9 cellular contexts compared by ENCODE assay signal in the genomic region with DNA sequence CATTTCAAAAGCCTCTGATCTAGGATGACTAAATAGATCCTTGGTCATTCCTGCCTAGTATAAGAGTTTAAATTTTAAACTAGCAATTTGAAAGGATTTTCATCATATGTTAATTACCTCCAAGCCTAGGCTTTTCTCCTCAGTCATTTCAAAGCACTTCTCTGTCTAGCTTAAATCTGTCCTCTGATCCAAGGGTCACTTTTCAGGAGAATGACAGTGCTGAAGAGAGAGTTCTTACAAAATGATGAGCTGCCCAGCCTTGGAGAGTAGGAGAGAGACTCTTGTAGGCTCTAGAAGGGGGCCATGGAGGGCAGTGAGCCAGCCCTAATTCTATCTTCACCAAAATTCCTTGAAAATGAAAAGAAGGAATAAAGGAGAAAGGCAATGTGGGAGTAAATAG. TPM values are rescaled to one million over a fixed set of nuclear protein-coding genes. Genes with fewer than 3 reads are reported as not detected.
A peak's percentile ranks its signal among the peaks of the same experiment; 100 is the strongest.
DNase-seq lines count a peak whose midpoint lies in the region; ATAC-seq, FAIRE-seq and TF ChIP-seq lines count a peak whose summit lies in the region.
"Had no signal": no experiment of that assay in that cellular context is flagged by ENCODE, and none has a peak within 500 bp of the region (broad histone marks: within the 10 kb centered on the region; RNA-seq: fewer than 3 reads in every experiment).

No MANE protein-coding gene starts in this region.

- H3K4me3 ChIP-seq in esophagus muscularis mucosa (no peak overlapping the region), thoracic aorta (peak overlapping the region; percentile 5)

- no peak for TF ChIP-seq CTCF in esophagus muscularis mucosa (IDR thresholded peaks at IDR 0.05)
- TF ChIP-seq CTCF in thoracic aorta (IDR thresholded peaks at IDR 0.05) = no peak

- TF ChIP-seq EP300 in esophagus muscularis mucosa (IDR thresholded peaks at IDR 0.05) = no peak

- peak overlapping the region; percentile 2 to 56 (median 18) for H3K27ac ChIP-seq in esophagus muscularis mucosa (replicated peaks in 1 of 4)
- peak overlapping the region; percentile 61 to 69 for H3K27ac ChIP-seq in thoracic aorta

- no peaks in the 10 kb centered on the region for H3K27me3 ChIP-seq in esophagus muscularis mucosa
- no peaks in the 10 kb centered on the region for H3K27me3 ChIP-seq in thoracic aorta (replicated peaks; ENCODE audit: insufficient read depth)

- intact Hi-C loops in esophagus muscularis mucosa (cut with DNase I) = no loop called here

- TF ChIP-seq POLR2A in esophagus muscularis mucosa (IDR thresholded peaks at IDR 0.05; ENCODE audit: low read depth) (no peak), GM12891 (IDR thresholded peaks at IDR 0.05; ENCODE audit: low read depth, low read length) (no peak)

- H3K4me1 ChIP-seq in esophagus muscularis mucosa (peaks cover 16 to 28% (median 21%) of the 10 kb centered on the region in 4 donors), thoracic aorta (ENCODE audit: control insufficient read depth in 1 of 2, low read depth in 2 of 2) (peaks cover 16 to 37% of the 10 kb centered on the region in 2 donors)

- DNase-seq in esophagus muscularis mucosa (ENCODE audit: extremely low spot score) (no peak), thoracic aorta (ENCODE audit: low spot score) (no peak), NOMO-1 treated with DMSO at 0.1 percent for 48 hours (lab: John Stamatoyannopoulos, UW; ENCODE audit: unreplicated experiment) (no peak), GM12891 (ENCODE audit: insufficient read length, low spot score) (no peak), H4 (ENCODE audit: low spot score) (no peak)
- DNase-seq: activated CD8-positive, alpha-beta memory T cell treated with anti-CD3 and anti-CD28 coated beads for 24 hours; NCI-H226 had no signal

- no peak for FAIRE-seq in GM12891 (lab: Jason Lieb, UNC)

- ATAC-seq in GM21381 (IDR thresholded peaks at IDR 0.05; ENCODE audit: unreplicated experiment) (peak; percentile 17), HG03280 (IDR thresholded peaks at IDR 0.05; ENCODE audit: unreplicated experiment) (peak; percentile 21), thoracic aorta (ENCODE audit: insufficient number of reproducible peaks, low FRiP score, low read depth) (no peak)

- no peaks in the 10 kb centered on the region for H3K9me3 ChIP-seq in esophagus muscularis mucosa
- no peaks in the 10 kb centered on the region for H3K9me3 ChIP-seq in thoracic aorta

- H3K36me3 ChIP-seq in esophagus muscularis mucosa (peaks cover 0 to 23% (median 13%) of the 10 kb centered on the region in 4 donors), thoracic aorta (peaks cover 11% of the 10 kb centered on the region)

TF ChIP-seq in GM12891, 5 proteins besides CTCF, POLR2A, EP300 and RAD21:
- TF ChIP-seq POU2F2 (IDR thresholded peaks at IDR 0.05; ENCODE audit: low read depth, low read length) (no peak), POLR2AphosphoS5 (IDR thresholded peaks at IDR 0.05; ENCODE audit: low read depth, low read length) (no peak)

RNA-seq across cellular contexts. Expression of a gene that starts 25.0 kb away (rescaled TPM):
- total RNA-seq in esophagus muscularis mucosa = 10 to 100 TPM; 16.8 to 24.4 (median 19.8) TPM
- total RNA-seq in thoracic aorta = 10 to 100 TPM; 54.2 to 96.1 TPM
- 3.4 TPM for polyA plus RNA-seq in GM12891 (2012; ENCODE audit: low read depth, missing spikeins)
- 28.4 and 32.4 TPM in 2 replicates for total RNA-seq in H4 (2014; rRNA removed; shearing (Covaris generic))

RNA-seq across cellular contexts. Expression of a gene that starts 46.5 kb away (rescaled TPM):
- total RNA-seq in esophagus muscularis mucosa (10 to 100 TPM; 10.3 to 19.9 (median 14.1) TPM), thoracic aorta (10 to 100 TPM in 1 of 2 donors, 1 to 10 TPM in 1; 7.5 to 18.4 TPM)
- polyA plus RNA-seq in GM12891 (2012; ENCODE audit: low read depth, missing spikeins) = 18.2 TPM
- 70.1 and 70.3 TPM in 2 replicates for total RNA-seq in H4 (2014; rRNA removed; shearing (Covaris generic))
